Comparison of ENCODE assay signal across 15 cellular contexts in genomic region chr9:89380437-89381307, GRCh38.
A peak's percentile ranks its signal among the peaks of the same experiment; 100 is the strongest.
DNase-seq lines count a peak whose midpoint lies in the region; ATAC-seq and TF ChIP-seq lines count a peak whose summit lies in the region.
"Had no signal": no experiment of that assay in that cellular context is flagged by ENCODE, and none has a peak within 500 bp of the region (broad histone marks: within the 10 kb centered on the region; RNA-seq: fewer than 3 reads in every experiment).

No MANE protein-coding gene starts in this region.

- H3K4me1 ChIP-seq in naive thymus-derived CD4-positive, alpha-beta T cell (ENCODE audit: control insufficient read depth in 2 of 2, insufficient read depth in 2 of 2, low read length in 2 of 2): peaks cover 2 to 12% of the 10 kb centered on the region in 2 donors
- no peaks in the 10 kb centered on the region for H3K4me1 ChIP-seq in testis
- H3K4me1 ChIP-seq: vagina had no signal

- no peaks in the 10 kb centered on the region for H3K9me3 ChIP-seq in CD4-positive, alpha-beta T cell (ENCODE audit: control insufficient read depth, low read length)
- H3K9me3 ChIP-seq in naive thymus-derived CD4-positive, alpha-beta T cell (ENCODE audit: control insufficient read depth in 2 of 3, low read length in 3 of 3): no peaks in the 10 kb centered on the region
- no peaks in the 10 kb centered on the region for H3K9me3 ChIP-seq in testis
- H3K9me3 ChIP-seq: vagina had no signal

- TF ChIP-seq CTCF in CD4-positive, alpha-beta T cell (IDR thresholded peaks at IDR 0.05): no peak
- TF ChIP-seq CTCF in testis (IDR thresholded peaks at IDR 0.05): no peak

- CTCF ChIA-PET in CD4-positive, alpha-beta T cell (lab: Charles Lee): interaction anchor here (1.1 to 1.3 kb wide), 2 partner anchors 29 to 168 kb away, joined by 4 to 11 read pairs; no protein-coding TSS in a partner anchor
- CTCF ChIA-PET in naive thymus-derived CD4-positive, alpha-beta T cell (lab: Charles Lee): interaction anchor here (0.6 to 1.3 kb wide), 4 partner anchors 168 to 721 kb away, joined by 3 to 5 read pairs (median 4); no protein-coding TSS in a partner anchor

- no peak for DNase-seq in CD4-positive, alpha-beta T cell
- DNase-seq in H7 (peak; percentile 48), testis (no peak)
- DNase-seq in naive thymus-derived CD4-positive, alpha-beta T cell: no peak
- DNase-seq: activated gamma-delta T cell treated with Interleukin-2 at 50 U/mL for 16 hours, GM23248, head of caudate nucleus, KG1, left colon, NCI-H1436, NCI-H526 had no signal

- no peaks in the 10 kb centered on the region for H3K9me3 Mint-ChIP-seq in CD4-positive, alpha-beta T cell
- H3K9me3 Mint-ChIP-seq in activated naive CD8-positive, alpha-beta T cell (ENCODE audit: low read depth): no peaks in the 10 kb centered on the region
- peaks cover 0 to 6% (median 0%) of the 10 kb centered on the region in 11 donors for H3K9me3 Mint-ChIP-seq in naive thymus-derived CD4-positive, alpha-beta T cell

- H3K27me3 ChIP-seq in CD4-positive, alpha-beta T cell (ENCODE audit: control insufficient read depth, insufficient read depth, low read length): no peaks in the 10 kb centered on the region
- H3K27me3 ChIP-seq in H7 (ENCODE audit: control insufficient read depth, insufficient read depth, low read length) (no peaks in the 10 kb centered on the region), testis (no peaks in the 10 kb centered on the region)
- H3K27me3 ChIP-seq in naive thymus-derived CD4-positive, alpha-beta T cell (ENCODE audit: control insufficient read depth in 2 of 2, insufficient read depth in 2 of 2, low read length in 2 of 2): no peaks in the 10 kb centered on the region
- H3K27me3 ChIP-seq: vagina had no signal

- H3K36me3 ChIP-seq in H7 (replicated peaks; ENCODE audit: control insufficient read depth, insufficient read depth, low read length): peaks cover 13% of the 10 kb centered on the region
- H3K36me3 ChIP-seq in naive thymus-derived CD4-positive, alpha-beta T cell (ENCODE audit: control insufficient read depth in 2 of 3, insufficient read depth in 3 of 3, low read length in 3 of 3): peaks cover 33 to 92% (median 48%) of the 10 kb centered on the region in 3 experiments
- H3K36me3 ChIP-seq in testis (ENCODE audit: low read depth, missing control alignments): no peaks in the 10 kb centered on the region

- H3K27me3 Mint-ChIP-seq in CD4-positive, alpha-beta T cell: no peaks in the 10 kb centered on the region
- H3K27me3 Mint-ChIP-seq in activated naive CD8-positive, alpha-beta T cell: no peaks in the 10 kb centered on the region
- H3K27me3 Mint-ChIP-seq in naive thymus-derived CD4-positive, alpha-beta T cell: no peaks in the 10 kb centered on the region

- H3K4me3 ChIP-seq in H7 (ENCODE audit: insufficient read depth, low read depth, low read length): no peak overlapping the region
- H3K4me3 ChIP-seq in naive thymus-derived CD4-positive, alpha-beta T cell (ENCODE audit: low read length): no peak overlapping the region
- no peak overlapping the region for H3K4me3 ChIP-seq in testis
- H3K4me3 ChIP-seq: GM23248, vagina had no signal

- POLR2A ChIA-PET in CD4-positive, alpha-beta T cell (lab: Charles Lee): interaction anchor here (1.5 kb wide), 1 partner anchor 62 kb away, joined by 4 read pairs; the partner anchor contains the start of gene SECISBP2
- POLR2A ChIA-PET in naive thymus-derived CD4-positive, alpha-beta T cell (lab: Charles Lee): interaction anchor here (1.1 kb wide), 1 partner anchor 168 kb away, joined by 4 read pairs; no protein-coding TSS in a partner anchor

- peak overlapping the region; percentile 52 for H3K27ac ChIP-seq in CD4-positive, alpha-beta T cell (ENCODE audit: low read depth, low read length)
- H3K27ac ChIP-seq in naive thymus-derived CD4-positive, alpha-beta T cell (ENCODE audit: low read depth, low read length): peak overlapping the region; percentile 65
- H3K27ac ChIP-seq in testis: no peak overlapping the region
- H3K27ac ChIP-seq: GM23248, vagina had no signal

- H3K36me3 Mint-ChIP-seq in CD4-positive, alpha-beta T cell (ENCODE audit: low read depth): peaks cover 96% of the 10 kb centered on the region
- peaks cover 13% of the 10 kb centered on the region for H3K36me3 Mint-ChIP-seq in activated naive CD8-positive, alpha-beta T cell
- peaks cover 18 to 61% (median 23%) of the 10 kb centered on the region in 5 donors for H3K36me3 Mint-ChIP-seq in naive thymus-derived CD4-positive, alpha-beta T cell

- peaks cover 38% of the 10 kb centered on the region for H3K4me1 Mint-ChIP-seq in CD4-positive, alpha-beta T cell (ENCODE audit: low read depth)
- H3K4me1 Mint-ChIP-seq in activated naive CD8-positive, alpha-beta T cell (ENCODE audit: low read depth): peaks cover 53% of the 10 kb centered on the region
- peaks cover 37 to 76% (median 67%) of the 10 kb centered on the region in 7 donors for H3K4me1 Mint-ChIP-seq in naive thymus-derived CD4-positive, alpha-beta T cell

- no peak for TF ChIP-seq POLR2A in testis (IDR thresholded peaks at IDR 0.05)

- H3K27ac Mint-ChIP-seq in CD4-positive, alpha-beta T cell: peak overlapping the region; percentile 83
- peak overlapping the region; percentile 66 for H3K27ac Mint-ChIP-seq in activated naive CD8-positive, alpha-beta T cell
- peak overlapping the region; percentile 53 to 96 (median 88) for H3K27ac Mint-ChIP-seq in naive thymus-derived CD4-positive, alpha-beta T cell

- no peak for ATAC-seq in CD4-positive, alpha-beta T cell (ENCODE audit: poor library complexity)
- ATAC-seq in naive thymus-derived CD4-positive, alpha-beta T cell: no peak
- ATAC-seq in HG03280 (IDR thresholded peaks at IDR 0.05; ENCODE audit: unreplicated experiment) (no peak), GM18861 (IDR thresholded peaks at IDR 0.05; ENCODE audit: unreplicated experiment) (no peak)
- ATAC-seq: left colon had no signal

- H3K4me3 Mint-ChIP-seq in CD4-positive, alpha-beta T cell: no peak overlapping the region
- no peak overlapping the region for H3K4me3 Mint-ChIP-seq in activated naive CD8-positive, alpha-beta T cell
- H3K4me3 Mint-ChIP-seq in naive thymus-derived CD4-positive, alpha-beta T cell: peak overlapping the region in 5 of 10 donors; percentile 1 to 52 (median 36)

- WGBS in testis, 2 donors: 74 to 86% methylated on average over 16 to 26 of the region's 26 CpGs

- intact Hi-C loops in CD4-positive, alpha-beta T cell (cut with DNase I, micrococcal nuclease): no loop called here
- intact Hi-C loops in naive thymus-derived CD4-positive, alpha-beta T cell (cut with micrococcal nuclease): no loop called here
- intact Hi-C loops in testis (cut with DNase I; ENCODE audit: low total_unique reads): no loop called here

Comparison
In these comparisons a context has a peak if more than half of its experiments do, and no peak if none do; other contexts are left out.
1. H3K27ac ChIP-seq: peak in CD4-positive, alpha-beta T cell (single experiment) and naive thymus-derived CD4-positive, alpha-beta T cell (single experiment); none in testis (0 of 2).
2. Peak in every context shown above with its lines, with median percentiles within 50 percentile points of each other: H3K27ac Mint-ChIP-seq.